In the genomic region with DNA sequence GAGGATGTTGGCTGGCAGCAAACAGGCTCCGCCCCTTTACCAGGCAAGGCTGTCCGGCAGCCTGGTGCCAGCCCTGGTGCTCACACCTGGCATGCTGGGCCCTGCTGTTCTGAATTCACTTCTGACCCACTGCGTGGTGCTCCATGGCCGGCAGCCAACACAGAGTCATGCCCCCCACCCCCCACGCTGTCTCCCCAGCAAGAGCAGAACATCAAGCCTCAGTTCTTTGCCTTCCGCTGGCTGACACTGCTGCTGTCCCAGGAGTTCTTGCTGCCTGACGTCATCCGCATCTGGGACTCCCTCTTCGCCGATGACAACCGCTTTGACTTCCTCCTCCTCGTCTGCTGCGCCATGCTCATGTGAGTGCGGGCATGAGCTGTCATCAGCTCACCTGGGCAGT, we compare ENCODE assay signal across 20 cellular contexts.
"Had no signal": no experiment of that assay in that cellular context is flagged by ENCODE, and none has a peak within 500 bp of the region (broad histone marks: within the 10 kb centered on the region; RNA-seq: fewer than 3 reads in every experiment).

No MANE protein-coding gene starts in this region.

- H3K9me3 Mint-ChIP-seq: activated B cell treated with CpG ODN at 0.5 μM for 24 hours; activated CD8-positive, alpha-beta T cell treated with anti-CD3 and anti-CD28 coated beads for 36 hours; activated naive CD8-positive, alpha-beta T cell treated with anti-CD3 and anti-CD28 coated beads, Interleukin-2, amount 50 U/mL, for 24 hours; activated T-helper 1 cell treated with anti-CD3 and anti-CD28 coated beads, Interleukin-12 subunit alpha, Interleukin-12 subunit beta, Interleukin-2, Interleukin-4 antibody, amounts not matched to agents 30 ng/mL and 10 ng/mL and 1 ng/mL, durations not matched to agents 14 hours and 24 hours and 36 hours; neural progenitor cell; type B pancreatic cell had no signal

- ATAC-seq: activated CD8-positive, alpha-beta T cell treated with anti-CD3 and anti-CD28 coated beads for 36 hours; activated naive CD8-positive, alpha-beta T cell treated with anti-CD3 and anti-CD28 coated beads, Interleukin-2, amount 50 U/mL, for 24 hours; right cardiac atrium had no signal

- DNase-seq: activated B cell treated with CpG ODN at 0.5 μM for 24 hours; activated CD4-positive, alpha-beta T cell treated with anti-CD3 and anti-CD28 coated beads for 48 hours; activated CD8-positive, alpha-beta memory T cell treated with anti-CD3 and anti-CD28 coated beads, Interleukin-2, amount 50 U/mL, for 4 hours; activated CD8-positive, alpha-beta T cell treated with anti-CD3 and anti-CD28 coated beads for 36 hours; activated naive CD4-positive, alpha-beta T cell; activated naive CD8-positive, alpha-beta T cell treated with anti-CD3 and anti-CD28 coated beads, Interleukin-2, amount 50 U/mL, for 24 hours; colonic mucosa; esophagus squamous epithelium; right cardiac atrium; stimulated activated CD4-positive, alpha-beta T cell treated with anti-CD3 and anti-CD28 coated beads, Interleukin-15, amount 100 ng/mL, for 24 hours; stimulated activated CD4-positive, alpha-beta T cell treated with anti-CD3 and anti-CD28 coated beads, Interleukin-4, amount 100 ng/mL, for 1 hour; stimulated activated naive CD4-positive, alpha-beta T cell; SW 1271 had no signal

- H3K36me3 ChIP-seq: colonic mucosa, neural progenitor cell had no signal

- H3K27me3 ChIP-seq: colonic mucosa, esophagus squamous epithelium, neural progenitor cell, SJSA1 had no signal

- H3K4me3 ChIP-seq: colonic mucosa, esophagus squamous epithelium, lung, neural progenitor cell, SJSA1, skin epidermis had no signal

- H3K27me3 Mint-ChIP-seq: activated B cell treated with CpG ODN at 0.5 μM for 24 hours; activated CD8-positive, alpha-beta T cell treated with anti-CD3 and anti-CD28 coated beads for 36 hours; activated naive CD8-positive, alpha-beta T cell treated with anti-CD3 and anti-CD28 coated beads, Interleukin-2, amount 50 U/mL, for 24 hours; progenitor cell of endocrine pancreas; type B pancreatic cell had no signal

- H3K4me3 Mint-ChIP-seq: activated B cell treated with CpG ODN at 0.5 μM for 24 hours; activated CD8-positive, alpha-beta T cell treated with anti-CD3 and anti-CD28 coated beads for 36 hours; activated naive CD8-positive, alpha-beta T cell treated with anti-CD3 and anti-CD28 coated beads, Interleukin-2, amount 50 U/mL, for 24 hours; activated T-helper 1 cell treated with anti-CD3 and anti-CD28 coated beads, Interleukin-12 subunit alpha, Interleukin-12 subunit beta, Interleukin-2, Interleukin-4 antibody, amounts not matched to agents 30 ng/mL and 10 ng/mL and 1 ng/mL, durations not matched to agents 14 hours and 24 hours and 36 hours; neural progenitor cell; type B pancreatic cell had no signal

- H3K27ac ChIP-seq: colonic mucosa, esophagus squamous epithelium, neural progenitor cell, SJSA1, skin epidermis had no signal

- H3K27ac Mint-ChIP-seq: activated B cell treated with CpG ODN at 0.5 μM for 24 hours; activated CD8-positive, alpha-beta T cell treated with anti-CD3 and anti-CD28 coated beads for 36 hours; activated naive CD8-positive, alpha-beta T cell treated with anti-CD3 and anti-CD28 coated beads, Interleukin-2, amount 50 U/mL, for 24 hours; activated T-helper 1 cell treated with anti-CD3 and anti-CD28 coated beads, Interleukin-12 subunit alpha, Interleukin-12 subunit beta, Interleukin-2, Interleukin-4 antibody, amounts not matched to agents 30 ng/mL and 10 ng/mL and 1 ng/mL, durations not matched to agents 14 hours and 24 hours and 36 hours; neural progenitor cell; progenitor cell of endocrine pancreas; type B pancreatic cell had no signal

- H3K4me1 Mint-ChIP-seq: activated B cell treated with CpG ODN at 0.5 μM for 24 hours; activated naive CD8-positive, alpha-beta T cell treated with anti-CD3 and anti-CD28 coated beads, Interleukin-2, amount 50 U/mL, for 24 hours; neural progenitor cell had no signal
